Comparison of ENCODE assay signal across 18 cellular contexts in the genomic region with DNA sequence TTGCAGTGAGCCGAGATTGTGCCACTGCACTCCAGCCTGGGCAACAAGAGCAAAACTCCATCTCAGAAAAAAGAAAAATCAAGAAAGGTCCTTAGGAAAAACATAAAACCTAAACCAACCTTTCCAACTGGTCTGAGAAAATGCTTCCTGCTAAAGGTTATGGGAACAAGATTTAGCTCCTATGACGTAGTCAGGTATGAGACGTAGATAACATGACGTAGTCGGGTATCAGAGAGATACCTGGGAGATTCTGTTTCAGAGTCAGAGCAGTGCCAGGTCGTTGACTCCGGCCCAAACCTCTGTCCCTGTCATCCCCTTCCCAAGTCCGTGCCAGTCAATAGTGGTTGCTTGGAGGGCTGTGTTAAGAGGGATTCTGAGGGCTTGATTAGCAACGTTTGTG. TPM values are rescaled to one million over a fixed set of nuclear protein-coding genes. Genes with fewer than 3 reads are reported as not detected.
DNase-seq lines count a peak whose midpoint lies in the region; ATAC-seq and TF ChIP-seq lines count a peak whose summit lies in the region.
"Had no signal": no experiment of that assay in that cellular context is flagged by ENCODE, and none has a peak within 500 bp of the region (broad histone marks: within the 10 kb centered on the region; RNA-seq: fewer than 3 reads in every experiment).

No MANE protein-coding gene starts in this region.

- no peak overlapping the region for H3K23ac ChIP-seq in trophoblast cell (ENCODE audit: low read length)

- no peak overlapping the region for H2BK5ac ChIP-seq in trophoblast cell (ENCODE audit: low read depth, low read length, poor library complexity)

- H3K9me3 Mint-ChIP-seq in chondrocyte (ENCODE audit: low read depth): no peaks in the 10 kb centered on the region

- H3K18ac ChIP-seq in trophoblast cell (ENCODE audit: low read length): no peak overlapping the region

- peaks cover 39 to 68% of the 10 kb centered on the region in 2 experiments for H3K36me3 ChIP-seq in trophoblast cell (ENCODE audit: control insufficient read depth in 1 of 2, insufficient read depth in 2 of 2, low read length in 2 of 2)
- peaks cover 86% of the 10 kb centered on the region for H3K36me3 ChIP-seq in thoracic aorta
- H3K36me3 ChIP-seq in left lung: peaks cover 0 to 27% of the 10 kb centered on the region in 2 donors
- H3K36me3 ChIP-seq: BE2C, MG63 had no signal

- no peak overlapping the region for H3K4me2 ChIP-seq in trophoblast cell (ENCODE audit: low read length)
- H3K4me2 ChIP-seq: PC-9 had no signal

- no peak overlapping the region for H2BK120ac ChIP-seq in trophoblast cell (ENCODE audit: insufficient read depth, low read length, poor library complexity)

- no peak overlapping the region for H4K8ac ChIP-seq in trophoblast cell (ENCODE audit: low read depth, low read length)

- H3K4me1 ChIP-seq in trophoblast cell (ENCODE audit: control insufficient read depth in 1 of 2, insufficient read depth in 2 of 2, low read length in 2 of 2): no peaks in the 10 kb centered on the region
- H3K4me1 ChIP-seq in thoracic aorta (ENCODE audit: control insufficient read depth in 1 of 2, low read depth in 2 of 2): peaks cover 10 to 68% of the 10 kb centered on the region in 2 donors
- H3K4me1 ChIP-seq in left lung: peaks cover 0 to 10% of the 10 kb centered on the region in 2 donors
- H3K4me1 ChIP-seq: BE2C, SJCRH30 had no signal

- no peak overlapping the region for H3K4ac ChIP-seq in trophoblast cell (ENCODE audit: low read depth, low read length)

- H3K4me3 ChIP-seq in trophoblast cell (ENCODE audit: low read depth, low read length): no peak overlapping the region
- no peak overlapping the region for H3K4me3 ChIP-seq in thoracic aorta
- H3K4me3 ChIP-seq in left lung: no peak overlapping the region
- H3K4me3 ChIP-seq: MG63, PC-9, SJCRH30 had no signal

- peaks cover 70% of the 10 kb centered on the region for H3K36me3 Mint-ChIP-seq in chondrocyte (ENCODE audit: low read depth)

- DNase-seq in chondrocyte (ENCODE audit: low spot score): no peak
- DNase-seq in trophoblast cell: no peak
- no peak for DNase-seq in thoracic aorta (ENCODE audit: low spot score)
- DNase-seq in left lung: no peak
- DNase-seq in MV-4-11 (lab: John Stamatoyannopoulos, UW): no peak
- DNase-seq: BE2C, Calu3, DND-41, KBM-7, MG63, NCI-H2029, NCI-H2227 treated with DMSO at 0.1 percent for 48 hours, NCI-H526 treated with DMSO at 0.1 percent for 48 hours, PC-9, SJCRH30 had no signal

- intact Hi-C loops in left lung (cut with DNase I): no loop called here

- H3K4me3 Mint-ChIP-seq in chondrocyte (ENCODE audit: unreplicated experiment): no peak overlapping the region

- no peak overlapping the region for H3K14ac ChIP-seq in trophoblast cell (ENCODE audit: low read length)

- TF ChIP-seq CTCF in chondrocyte (IDR thresholded peaks at IDR 0.05) (no peak), thoracic aorta (IDR thresholded peaks at IDR 0.05) (no peak), left lung (IDR thresholded peaks at IDR 0.05) (no peak)

- H3K27me3 Mint-ChIP-seq in chondrocyte (ENCODE audit: low read depth): no peaks in the 10 kb centered on the region

- H3K9ac ChIP-seq in trophoblast cell (ENCODE audit: low read length): peak overlapping the region; percentile 37

- no peak overlapping the region for H2BK12ac ChIP-seq in trophoblast cell (ENCODE audit: low read length)

- no peaks in the 10 kb centered on the region for H3K79me1 ChIP-seq in trophoblast cell (ENCODE audit: low read length)

- H3K4me1 Mint-ChIP-seq in chondrocyte (ENCODE audit: low read depth): peaks cover 54% of the 10 kb centered on the region

- H2AK5ac ChIP-seq in trophoblast cell (ENCODE audit: low read length): no peak overlapping the region

- no peak overlapping the region for H4K12ac ChIP-seq in trophoblast cell (ENCODE audit: low read depth, low read length)

- H3K27me3 ChIP-seq in trophoblast cell (ENCODE audit: insufficient read depth, low read length) (no peaks in the 10 kb centered on the region), thoracic aorta (replicated peaks; ENCODE audit: insufficient read depth) (no peaks in the 10 kb centered on the region), left lung (no peaks in the 10 kb centered on the region)
- H3K27me3 ChIP-seq: BE2C, MG63, SJCRH30 had no signal

- ATAC-seq in thoracic aorta (ENCODE audit: insufficient number of reproducible peaks, low FRiP score, low read depth) (no peak), left lung (no peak), HG03095 (IDR thresholded peaks at IDR 0.05; ENCODE audit: unreplicated experiment) (no peak), HG03457 (IDR thresholded peaks at IDR 0.05; ENCODE audit: unreplicated experiment) (no peak)
- ATAC-seq: Right ventricle myocardium inferior had no signal

- no peaks in the 10 kb centered on the region for H3K79me2 ChIP-seq in trophoblast cell (ENCODE audit: control insufficient read depth, insufficient read depth, low read length, poor library complexity)

- H3K27ac ChIP-seq in trophoblast cell (ENCODE audit: low read depth, low read length) (no peak overlapping the region), thoracic aorta (peak overlapping the region; percentile 51 to 71), left lung (no peak overlapping the region)
- H3K27ac ChIP-seq: PC-9, SJCRH30 had no signal

- H3K9me3 ChIP-seq in trophoblast cell (ENCODE audit: insufficient read depth, low read depth, low read length) (peaks cover 2% of the 10 kb centered on the region), thoracic aorta (no peaks in the 10 kb centered on the region), left lung (no peaks in the 10 kb centered on the region)
- H3K9me3 ChIP-seq: BE2C, MG63, SJCRH30 had no signal

- no CpG with 5 or more reads among the region's 9 CpGs for WGBS in trophoblast cell (ENCODE audit: extremely low coverage, insufficient coverage, insufficient read length)

- H3K27ac Mint-ChIP-seq in chondrocyte (ENCODE audit: unreplicated experiment): peak overlapping the region; percentile 72

- H4K91ac ChIP-seq in trophoblast cell (ENCODE audit: low read depth, low read length): no peak overlapping the region

- H2AFZ ChIP-seq in trophoblast cell (ENCODE audit: insufficient read depth, low read length, poor library complexity): no peak overlapping the region
- H2AFZ ChIP-seq: PC-9 had no signal

RNA-seq across cellular contexts. Expression of gene LMCD1, which starts 39.9 kb away (rescaled TPM):
- total RNA-seq in chondrocyte (260 to 268 TPM (median 263 TPM) in 3 replicates), thoracic aorta (100 to 1,000 TPM; 813 to 852 TPM), left lung (10 to 100 TPM; 69.6 to 84.8 TPM)
- polyA plus RNA-seq in trophoblast cell (2013): 47.8 and 49.5 TPM in 2 replicates

Comparison
In these comparisons a context has a peak if more than half of its experiments do, and no peak if none do; other contexts are left out.
1. H3K27ac ChIP-seq: peak in thoracic aorta (2 of 2); none in trophoblast cell (single experiment) and left lung (0 of 2).